ENCODE assay signal across 2 cellular contexts in genomic region chr16:2244926-2245795, GRCh38.
TF ChIP-seq lines count a peak whose summit lies in the region.

No MANE protein-coding gene starts in this region.

TF ChIP-seq in A549, 52 proteins besides CTCF, POLR2A, EP300 and RAD21 (continued from another document):
- TF ChIP-seq MAX (IDR thresholded peaks at IDR 0.05) (no peak), CBX2 (IDR thresholded peaks at IDR 0.05; ENCODE audit: borderline replicate concordance, low read depth) (no peak), E2F6 (IDR thresholded peaks at IDR 0.05; ENCODE audit: borderline replicate concordance, low read depth) (no peak), HES2 (IDR thresholded peaks at IDR 0.05) (no peak), NFE2L2 (conservative IDR thresholded peaks at IDR 0.05; ENCODE audit: low read length) (no peak), CBX8 (IDR thresholded peaks at IDR 0.05) (no peak), JUNB (IDR thresholded peaks at IDR 0.05) (no peak), HOXB13 (CRISPR knock-in tag; IDR thresholded peaks at IDR 0.05; ENCODE audit: low read depth) (no peak), KDM5A (IDR thresholded peaks at IDR 0.05) (no peak), NR3C1 (IDR thresholded peaks at IDR 0.05) (no peak)

TF ChIP-seq in WTC11, 78 proteins besides CTCF, POLR2A, EP300 and RAD21 (continued from another document):
- TF ChIP-seq E2F5 (CRISPR knock-in tag; IDR thresholded peaks at IDR 0.05), result no peak
- TF ChIP-seq FOXP1 (CRISPR knock-in tag; IDR thresholded peaks at IDR 0.05; ENCODE audit: borderline replicate concordance), result no peak
- no peak for TF ChIP-seq ZMAT4 (CRISPR knock-in tag; IDR thresholded peaks at IDR 0.05)
- TF ChIP-seq GABPB1 (CRISPR knock-in tag; IDR thresholded peaks at IDR 0.05), result no peak
TF ChIP-seq in WTC11: peak in this region for 1.
